ENCODE assay signal across 8 cellular contexts in the genomic region with DNA sequence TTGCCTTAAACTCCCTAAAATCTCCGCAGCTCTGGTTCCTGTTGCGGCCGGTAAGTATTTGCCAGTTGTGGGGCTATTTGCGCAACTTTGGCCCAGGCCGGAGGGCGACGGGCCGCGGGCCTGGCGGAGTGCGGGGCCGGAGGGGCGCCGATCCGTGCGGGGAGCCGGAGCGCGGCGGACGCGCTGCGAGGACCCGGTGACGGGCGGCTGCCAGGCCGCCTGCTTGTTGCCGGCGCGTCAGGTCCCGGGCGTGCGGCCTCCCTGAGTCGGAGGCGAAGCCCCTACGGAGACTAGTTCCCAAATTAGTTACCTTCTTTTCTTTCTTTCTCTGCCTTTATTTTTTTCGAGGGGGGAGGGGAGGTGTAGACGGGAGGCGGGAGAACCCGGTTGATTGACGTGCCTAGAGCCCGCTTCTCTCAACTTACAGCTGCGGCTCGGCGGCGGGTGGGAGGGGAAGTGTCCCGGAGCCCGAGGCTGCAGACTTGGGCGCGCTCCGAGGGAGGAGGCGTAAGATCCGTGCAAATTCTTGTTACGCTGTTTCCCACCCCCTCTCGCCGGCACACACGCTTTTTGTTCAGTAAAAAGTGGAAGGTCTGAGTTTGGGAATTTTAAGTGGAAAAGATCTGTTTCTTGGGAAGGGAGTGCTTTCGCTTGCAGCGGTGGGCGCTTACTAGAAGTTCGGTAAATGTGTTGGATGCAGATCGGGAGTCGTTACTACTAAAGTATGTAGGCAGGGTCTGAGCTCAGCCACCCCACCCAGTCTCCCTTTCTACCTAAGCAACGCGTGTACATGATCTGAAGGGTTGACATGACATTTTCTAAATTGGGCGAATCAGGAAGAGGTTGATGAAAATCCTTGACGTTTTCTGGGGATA. TPM values are rescaled to one million over a fixed set of nuclear protein-coding genes. Genes with fewer than 3 reads are reported as not detected.
A peak's percentile ranks its signal among the peaks of the same experiment; 100 is the strongest.
DNase-seq lines count a peak whose midpoint lies in the region; ATAC-seq and TF ChIP-seq lines count a peak whose summit lies in the region.

No MANE protein-coding gene starts in this region.

- DNase-seq in CD1c-positive myeloid dendritic cell (ENCODE audit: extremely low spot score) (peak; percentile 93), Panc1 (ENCODE audit: low read depth, low spot score) (no peak), esophagus muscularis mucosa (ENCODE audit: extremely low spot score) (peak; percentile 96)
- DNase-seq in activated T-cell treated with anti-CD3 and anti-CD28 coated beads, Interleukin-2, amount 50 U/mL, for 48 hours = peak; percentile 88 to 90
- peak; percentile 56 to 72 for DNase-seq in stimulated activated CD8-positive, alpha-beta memory T cell treated with anti-CD3 and anti-CD28 coated beads, Interleukin-4, amount 100 ng/mL, for 4 hours (ENCODE audit: low read depth in 2 of 2, low spot score in 1 of 2)

- under 1% methylated on average over 34 of the region's 67 CpGs for WGBS in esophagus muscularis mucosa

- POLR2A ChIA-PET in Panc1 (lab: Charles Lee) = interaction anchor here (0.6 to 0.7 kb wide), 2 partner anchors 62 to 325 kb away, joined by 4 to 6 read pairs; no protein-coding TSS in a partner anchor

- peak overlapping the region; percentile 27 for H3K9ac ChIP-seq in muscle layer of colon (ENCODE audit: low read length)

- H3K9me3 ChIP-seq in Panc1 (ENCODE audit: control insufficient read depth, insufficient read depth, low read depth, low read length) (no peaks in the 10 kb centered on the region), esophagus muscularis mucosa (no peaks in the 10 kb centered on the region), muscle layer of colon (ENCODE audit: low read length) (no peaks in the 10 kb centered on the region)

- intact Hi-C loops in Panc1 (cut with micrococcal nuclease; ENCODE audit: unreplicated experiment) (no loop called here), esophagus muscularis mucosa (cut with DNase I) (loop anchor here (10.0 kb wide), 1 partner anchor 170 kb away; no protein-coding TSS in a partner anchor)

- TF ChIP-seq POLR2A in esophagus muscularis mucosa (IDR thresholded peaks at IDR 0.05; ENCODE audit: low read depth) = no peak

- H3K27me3 ChIP-seq in Panc1 (ENCODE audit: control insufficient read depth, insufficient read depth, low read length) (no peaks in the 10 kb centered on the region), esophagus muscularis mucosa (no peaks in the 10 kb centered on the region), muscle layer of colon (ENCODE audit: control insufficient read depth in 1 of 2, insufficient read depth in 2 of 2, low read length in 2 of 2) (no peaks in the 10 kb centered on the region)

- peak overlapping the region; percentile 83 to 94 for H3K4me3 ChIP-seq in Panc1 (ENCODE audit: low read depth in 2 of 2, low read length in 2 of 2)
- H3K4me3 ChIP-seq in esophagus muscularis mucosa = peak overlapping the region; percentile 84 to 98 (median 86)
- H3K4me3 ChIP-seq in muscle layer of colon (ENCODE audit: low read depth in 1 of 2, low read length in 2 of 2) = peak overlapping the region; percentile 79 to 97

- CTCF ChIA-PET in Panc1 (lab: Charles Lee) = no interaction called here

- TF ChIP-seq EP300 in Ishikawa (IDR thresholded peaks at IDR 0.05; ENCODE audit: borderline replicate concordance) (no peak), esophagus muscularis mucosa (IDR thresholded peaks at IDR 0.05) (no peak)

- peaks cover 9% of the 10 kb centered on the region; the same call in 1 of the 2 replicates for H3K36me3 ChIP-seq in Panc1 (ENCODE audit: control insufficient read depth, insufficient read depth, low read length)
- no peaks in the 10 kb centered on the region for H3K36me3 ChIP-seq in esophagus muscularis mucosa
- H3K36me3 ChIP-seq in muscle layer of colon (ENCODE audit: insufficient read depth, low read length) = no peaks in the 10 kb centered on the region

- peaks cover 41% of the 10 kb centered on the region for H3K4me1 ChIP-seq in Panc1 (ENCODE audit: control insufficient read depth, insufficient read depth, low read length)
- peaks cover 41 to 69% (median 66%) of the 10 kb centered on the region in 4 donors for H3K4me1 ChIP-seq in esophagus muscularis mucosa
- H3K4me1 ChIP-seq in muscle layer of colon (ENCODE audit: insufficient read depth, low read length) = peaks cover 48% of the 10 kb centered on the region

- BruUV-seq in Panc1 (replicated peaks; lab: Mats Ljungman, UMichigan) = no TSS peak

- no peak for TF ChIP-seq RAD21 in Ishikawa (IDR thresholded peaks at IDR 0.05; ENCODE audit: low read depth)

- peak overlapping the region; percentile 91 for H3K27ac ChIP-seq in Panc1 (ENCODE audit: low read length)
- peak overlapping the region; percentile 91 to 100 (median 97) for H3K27ac ChIP-seq in esophagus muscularis mucosa (replicated peaks in 1 of 4)
- H3K27ac ChIP-seq in muscle layer of colon (ENCODE audit: low read depth, low read length) = peak overlapping the region; percentile 100

- peak; percentile 33 for ATAC-seq in GM21381 (IDR thresholded peaks at IDR 0.05; ENCODE audit: unreplicated experiment)
- ATAC-seq in Panc1 = peak; percentile 61

- TF ChIP-seq CTCF in Panc1 (IDR thresholded peaks at IDR 0.05) (no peak), esophagus muscularis mucosa (IDR thresholded peaks at IDR 0.05) (peak in 1 of 3 experiments; percentile 3)

- in situ Hi-C loops in Panc1 (cut with HindIII; ENCODE audit: low pct_unique_long_range_greater_than_20kb, low sequenced_read_pairs) = no loop called here

TF ChIP-seq in Ishikawa, 13 proteins besides CTCF, POLR2A, EP300 and RAD21:
- TF ChIP-seq, protein P1, sequence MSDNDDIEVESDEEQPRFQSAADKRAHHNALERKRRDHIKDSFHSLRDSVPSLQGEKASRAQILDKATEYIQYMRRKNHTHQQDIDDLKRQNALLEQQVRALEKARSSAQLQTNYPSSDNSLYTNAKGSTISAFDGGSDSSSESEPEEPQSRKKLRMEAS (IDR thresholded peaks at IDR 0.05) = peak; percentile 1; the same call in 1 of the 2 replicates
- 0 out of 2 replicates have a peak, but pooled peaks have one; percentile 10 for TF ChIP-seq YY1 (IDR thresholded peaks at IDR 0.05; ENCODE audit: low read depth)
- peak; percentile 21; the same call in 1 of the 2 replicates for TF ChIP-seq TAF1 (IDR thresholded peaks at IDR 0.05; ENCODE audit: low read depth)
- no peak for TF ChIP-seq CREB1 (IDR thresholded peaks at IDR 0.05; ENCODE audit: low read depth)
- TF ChIP-seq TCF12 (IDR thresholded peaks at IDR 0.05; ENCODE audit: low read depth) = no peak; the same call in 1 of the 2 replicates
- TF ChIP-seq CEBPB (IDR thresholded peaks at IDR 0.05) = 0 out of 2 replicates have a peak, but pooled peaks have one; percentile 35

RNA-seq across cellular contexts. Expression of a gene that starts 0.6 kb away (rescaled TPM):
- total RNA-seq in Panc1 (2021; ENCODE audit: unreplicated experiment) (36.1 TPM), esophagus muscularis mucosa (10 to 100 TPM; 31.4 to 41.9 (median 35.3) TPM)
- polyA plus RNA-seq in Panc1 (2012; ENCODE audit: insufficient read length) = 21.6 TPM

RNA-seq across cellular contexts. Expression of a gene that starts 1.5 kb away (rescaled TPM):
- 9.0 TPM for total RNA-seq in Panc1 (2021; ENCODE audit: unreplicated experiment)
- 5.2 TPM for polyA plus RNA-seq in Panc1 (2012; ENCODE audit: insufficient read length)
- total RNA-seq in esophagus muscularis mucosa = 10 to 100 TPM in 2 of 4 donors, 1 to 10 TPM in 2; 7.3 to 13.3 (median 10.4) TPM

RNA-seq across cellular contexts. Expression of a gene that starts 35.4 kb away (rescaled TPM):
- total RNA-seq in Panc1 (2021; ENCODE audit: unreplicated experiment) (7.7 TPM), esophagus muscularis mucosa (100 to 1,000 TPM; 196 to 334 (median 265) TPM)
- polyA plus RNA-seq in Panc1 (2012; ENCODE audit: insufficient read length) = 25.5 TPM

RNA-seq across cellular contexts. Expression of a gene that starts 39.8 kb away (rescaled TPM):
- total RNA-seq in Panc1 (2021; ENCODE audit: unreplicated experiment) = 0.64 TPM
- 0.12 TPM for polyA plus RNA-seq in Panc1 (2012; ENCODE audit: insufficient read length)
- 1 to 10 TPM in 2 of 4 donors, under 1 TPM in 2; 0.45 to 2.1 (median 1.4) TPM for total RNA-seq in esophagus muscularis mucosa

RNA-seq across cellular contexts. Expression of a gene that starts 44.6 kb away (rescaled TPM):
- total RNA-seq in Panc1 (2021; ENCODE audit: unreplicated experiment) = 0.69 TPM
- 1.5 TPM for polyA plus RNA-seq in Panc1 (2012; ENCODE audit: insufficient read length)
- total RNA-seq in esophagus muscularis mucosa = under 1 TPM in 3 of 4 donors, not detected in 1; 0.34 to 0.83 (median 0.71) TPM

Comparison
In these comparisons a context has a peak if more than half of its experiments do, and no peak if none do; other contexts are left out.
1. RNA of a gene that starts 35.4 kb away (total RNA-seq): 196 to 334 TPM in esophagus muscularis mucosa; 7.7 TPM in Panc1 (single experiment); every median in the first group is over 10 times any median in the second.
2. Peak in every context shown above with its lines, with median percentiles within 50 percentile points of each other: H3K27ac ChIP-seq and H3K4me3 ChIP-seq.